ENCODE assay signal across 9 cellular contexts in the genomic region with DNA sequence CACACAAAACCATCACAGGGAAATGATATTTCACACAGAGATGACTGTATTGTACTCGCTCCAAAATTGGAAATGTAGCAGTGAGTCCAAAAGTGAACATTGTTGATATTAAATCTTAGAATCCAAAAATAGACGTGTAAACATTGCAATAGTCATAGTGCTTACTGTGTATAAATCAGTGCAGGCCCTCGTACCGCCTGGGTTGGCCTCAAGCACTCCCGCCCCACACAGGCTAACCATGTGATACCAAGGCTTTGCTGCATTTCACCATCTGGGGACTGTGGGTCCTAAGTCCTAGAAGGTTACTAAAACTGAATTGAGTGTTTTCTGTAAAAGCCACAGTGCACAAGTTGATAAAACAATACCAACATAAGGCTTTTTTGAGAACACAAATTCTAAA.
A peak's percentile ranks its signal among the peaks of the same experiment; 100 is the strongest.
DNase-seq lines count a peak whose midpoint lies in the region; ATAC-seq and TF ChIP-seq lines count a peak whose summit lies in the region.
"Had no signal": no experiment of that assay in that cellular context is flagged by ENCODE, and none has a peak within 500 bp of the region (broad histone marks: within the 10 kb centered on the region; RNA-seq: fewer than 3 reads in every experiment).

No MANE protein-coding gene starts in this region.

- H3K27ac ChIP-seq in gastrocnemius medialis = peak overlapping the region; percentile 74 to 88 (median 85)
- H3K27ac ChIP-seq: HL-60 had no signal

- intact Hi-C loops in gastrocnemius medialis (cut with DNase I; ENCODE audit: low total_unique reads) = loop anchor here (1.0 to 10.0 kb wide), 4 partner anchors 36 to 419 kb away; partner anchors contain the start of genes PPP2R5E, SYNE2 and WDR89

- ATAC-seq in gastrocnemius medialis (peak; percentile 88 to 93), GM19023 (IDR thresholded peaks at IDR 0.05; ENCODE audit: unreplicated experiment) (no peak), GM21723 (IDR thresholded peaks at IDR 0.05; ENCODE audit: unreplicated experiment) (no peak)

- H3K4me1 ChIP-seq in gastrocnemius medialis = peaks cover 67 to 81% of the 10 kb centered on the region in 2 donors

- TF ChIP-seq CTCF in gastrocnemius medialis (IDR thresholded peaks at IDR 0.05 in 4 of 5, conservative IDR thresholded peaks at IDR 0.05 in 1 of 5) = no peak

- H3K4me3 ChIP-seq in gastrocnemius medialis = no peak overlapping the region

- in situ Hi-C loops in gastrocnemius medialis (cut with MboI; ENCODE audit: low sequenced_read_pairs in 4 of 4) = no loop called here

- no peaks in the 10 kb centered on the region for H3K27me3 ChIP-seq in gastrocnemius medialis

- no peaks in the 10 kb centered on the region for H3K9me3 ChIP-seq in gastrocnemius medialis

- peak in 1 of 2 donors; percentile 12 for TF ChIP-seq POLR2A in gastrocnemius medialis (IDR thresholded peaks at IDR 0.05)

- H3K36me3 ChIP-seq in gastrocnemius medialis = no peaks in the 10 kb centered on the region

- DNase-seq in D341Med (ENCODE audit: low spot score) (peak; percentile 49), amniotic epithelial cell (ENCODE audit: low read depth) (peak; percentile 83), hippocampal formation (lab: John Stamatoyannopoulos, UW) (peak; percentile 27 to 71), gastrocnemius medialis (peak; percentile 77 to 78), NCI-H2227 (lab: John Stamatoyannopoulos, UW; ENCODE audit: unreplicated experiment) (no peak), NCI-H446 treated with DMSO at 0.1 percent for 48 hours (lab: John Stamatoyannopoulos, UW) (no peak)

Comparison
In these comparisons a context has a peak if more than half of its experiments do, and no peak if none do; other contexts are left out.
1. DNase-seq: peak in D341Med (single experiment), amniotic epithelial cell (single experiment), hippocampal formation (2 of 2) and gastrocnemius medialis (2 of 2); none in NCI-H2227 (single experiment) and NCI-H446 treated with DMSO at 0.1 percent for 48 hours (single experiment).
2. ATAC-seq: peak in gastrocnemius medialis (2 of 2); none in GM19023 (single experiment) and GM21723 (single experiment).